ENCODE assay signal across 1 cellular context in the genomic region with DNA sequence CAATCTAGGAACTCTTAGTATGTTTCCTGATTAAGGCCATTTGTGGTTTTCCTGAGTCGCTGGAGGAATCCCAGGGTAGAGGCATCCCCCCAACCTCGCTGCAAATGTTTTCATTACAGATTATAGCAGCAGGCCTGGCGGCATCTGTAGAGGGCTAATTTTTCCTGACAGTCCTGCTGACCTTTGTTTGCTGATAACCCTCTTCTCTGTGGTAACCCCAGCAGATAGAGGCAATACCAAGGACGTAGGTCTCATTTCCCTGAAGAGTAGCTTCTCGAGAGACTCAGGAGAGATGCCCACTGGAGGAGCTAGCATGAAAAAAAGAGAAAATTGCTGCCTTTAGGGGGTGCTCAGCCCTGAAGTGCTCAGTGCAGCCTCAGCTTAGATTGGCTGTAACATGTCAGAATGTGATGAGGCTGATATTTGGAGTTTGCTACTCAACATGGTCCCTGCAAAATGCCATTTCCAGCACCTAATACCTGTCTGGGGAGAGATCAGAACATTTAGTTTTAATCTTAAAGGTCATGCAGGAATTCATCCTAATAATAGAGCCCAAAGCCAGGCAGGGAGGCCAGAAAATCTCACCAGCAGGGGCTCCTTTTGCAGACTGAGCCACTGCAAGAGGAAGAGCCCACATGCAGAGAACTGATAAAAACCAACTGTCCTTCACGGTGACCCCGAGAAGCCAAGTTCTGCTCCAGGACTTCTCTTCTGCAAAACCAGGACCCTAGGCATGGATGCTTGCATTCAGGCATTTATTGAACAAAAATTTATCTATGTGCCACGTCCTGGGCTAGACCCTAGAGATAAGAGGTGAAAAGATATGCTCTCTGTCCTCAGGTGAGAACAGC.
TF ChIP-seq lines count a peak whose summit lies in the region.

No MANE protein-coding gene starts in this region.

TF ChIP-seq in K562, 482 proteins besides CTCF, POLR2A, EP300 and RAD21 (continued from another document and continues in another):
- TF ChIP-seq, protein P1, sequence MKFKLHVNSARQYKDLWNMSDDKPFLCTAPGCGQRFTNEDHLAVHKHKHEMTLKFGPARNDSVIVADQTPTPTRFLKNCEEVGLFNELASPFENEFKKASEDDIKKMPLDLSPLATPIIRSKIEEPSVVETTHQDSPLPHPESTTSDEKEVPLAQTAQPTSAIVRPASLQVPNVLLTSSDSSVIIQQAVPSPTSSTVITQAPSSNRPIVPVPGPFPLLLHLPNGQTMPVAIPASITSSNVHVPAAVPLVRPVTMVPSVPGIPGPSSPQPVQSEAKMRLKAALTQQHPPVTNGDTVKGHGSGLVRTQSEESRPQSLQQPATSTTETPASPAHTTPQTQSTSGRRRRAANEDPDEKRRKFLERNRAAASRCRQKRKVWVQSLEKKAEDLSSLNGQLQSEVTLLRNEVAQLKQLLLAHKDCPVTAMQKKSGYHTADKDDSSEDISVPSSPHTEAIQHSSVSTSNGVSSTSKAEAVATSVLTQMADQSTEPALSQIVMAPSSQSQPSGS (CRISPR knock-in tag; IDR thresholded peaks at IDR 0.05), result no peak
- TF ChIP-seq KDM4B (IDR thresholded peaks at IDR 0.05; ENCODE audit: borderline replicate concordance in 2 of 2, low read depth in 1 of 2) (0 out of 4 replicates have a peak, but pooled peaks of 1 of the 2 experiments have one; percentile 43), NFIX (CRISPR knock-in tag; IDR thresholded peaks at IDR 0.05; ENCODE audit: low read depth) (no peak), HCFC1 (IDR thresholded peaks at IDR 0.05; ENCODE audit: low read depth, low read length) (no peak), CBFB (CRISPR knock-in tag; IDR thresholded peaks at IDR 0.05) (no peak), SMAD1 (IDR thresholded peaks at IDR 0.05; ENCODE audit: low read depth, low read length, partially characterized antibody) (no peak), ZNF79 (CRISPR knock-in tag; IDR thresholded peaks at IDR 0.05; ENCODE audit: low read depth) (no peak), ZNF766 (CRISPR knock-in tag; conservative IDR thresholded peaks at IDR 0.05) (no peak; the same call in 1 of the 2 replicates), CHD2 (IDR thresholded peaks at IDR 0.05; ENCODE audit: low read depth, low read length) (peak; percentile 72), TAF1 (IDR thresholded peaks at IDR 0.05; ENCODE audit: control insufficient read depth, extremely low read depth, insufficient read depth, low read length, severe bottlenecking) (no peak), TAF15 (IDR thresholded peaks at IDR 0.05; ENCODE audit: low read depth, low read length) (no peak), ZNF184 (CRISPR knock-in tag; IDR thresholded peaks at IDR 0.05) (no peak), U2AF1 (optimal IDR thresholded peaks at IDR 0.05; ENCODE audit: low read depth, low read length) (no peak), ZNF785 (CRISPR knock-in tag; IDR thresholded peaks at IDR 0.05) (no peak), ZNF174 (CRISPR knock-in tag; IDR thresholded peaks at IDR 0.05) (no peak), BRD4 (IDR thresholded peaks at IDR 0.05) (peak; percentile 74; the same call in 1 of the 2 replicates), TAL1 (IDR thresholded peaks at IDR 0.05) (peak; percentile 74), CBFA2T2 (conservative IDR thresholded peaks at IDR 0.05) (peak; percentile 71), RBM39 (optimal IDR thresholded peaks at IDR 0.05; ENCODE audit: low read depth, low read length) (peak; percentile 37), STAT5A (IDR thresholded peaks at IDR 0.05; ENCODE audit: borderline replicate concordance, low read length) (peak; percentile 31; the same call in 1 of the 2 replicates), C11orf30 (IDR thresholded peaks at IDR 0.05; ENCODE audit: low read depth) (no peak)
- TF ChIP-seq, protein P2, sequence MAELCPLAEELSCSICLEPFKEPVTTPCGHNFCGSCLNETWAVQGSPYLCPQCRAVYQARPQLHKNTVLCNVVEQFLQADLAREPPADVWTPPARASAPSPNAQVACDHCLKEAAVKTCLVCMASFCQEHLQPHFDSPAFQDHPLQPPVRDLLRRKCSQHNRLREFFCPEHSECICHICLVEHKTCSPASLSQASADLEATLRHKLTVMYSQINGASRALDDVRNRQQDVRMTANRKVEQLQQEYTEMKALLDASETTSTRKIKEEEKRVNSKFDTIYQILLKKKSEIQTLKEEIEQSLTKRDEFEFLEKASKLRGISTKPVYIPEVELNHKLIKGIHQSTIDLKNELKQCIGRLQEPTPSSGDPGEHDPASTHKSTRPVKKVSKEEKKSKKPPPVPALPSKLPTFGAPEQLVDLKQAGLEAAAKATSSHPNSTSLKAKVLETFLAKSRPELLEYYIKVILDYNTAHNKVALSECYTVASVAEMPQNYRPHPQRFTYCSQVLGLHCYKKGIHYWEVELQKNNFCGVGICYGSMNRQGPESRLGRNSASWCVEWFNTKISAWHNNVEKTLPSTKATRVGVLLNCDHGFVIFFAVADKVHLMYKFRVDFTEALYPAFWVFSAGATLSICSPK (IDR thresholded peaks at IDR 0.05; ENCODE audit: borderline replicate concordance), result no peak
- TF ChIP-seq, protein P3, sequence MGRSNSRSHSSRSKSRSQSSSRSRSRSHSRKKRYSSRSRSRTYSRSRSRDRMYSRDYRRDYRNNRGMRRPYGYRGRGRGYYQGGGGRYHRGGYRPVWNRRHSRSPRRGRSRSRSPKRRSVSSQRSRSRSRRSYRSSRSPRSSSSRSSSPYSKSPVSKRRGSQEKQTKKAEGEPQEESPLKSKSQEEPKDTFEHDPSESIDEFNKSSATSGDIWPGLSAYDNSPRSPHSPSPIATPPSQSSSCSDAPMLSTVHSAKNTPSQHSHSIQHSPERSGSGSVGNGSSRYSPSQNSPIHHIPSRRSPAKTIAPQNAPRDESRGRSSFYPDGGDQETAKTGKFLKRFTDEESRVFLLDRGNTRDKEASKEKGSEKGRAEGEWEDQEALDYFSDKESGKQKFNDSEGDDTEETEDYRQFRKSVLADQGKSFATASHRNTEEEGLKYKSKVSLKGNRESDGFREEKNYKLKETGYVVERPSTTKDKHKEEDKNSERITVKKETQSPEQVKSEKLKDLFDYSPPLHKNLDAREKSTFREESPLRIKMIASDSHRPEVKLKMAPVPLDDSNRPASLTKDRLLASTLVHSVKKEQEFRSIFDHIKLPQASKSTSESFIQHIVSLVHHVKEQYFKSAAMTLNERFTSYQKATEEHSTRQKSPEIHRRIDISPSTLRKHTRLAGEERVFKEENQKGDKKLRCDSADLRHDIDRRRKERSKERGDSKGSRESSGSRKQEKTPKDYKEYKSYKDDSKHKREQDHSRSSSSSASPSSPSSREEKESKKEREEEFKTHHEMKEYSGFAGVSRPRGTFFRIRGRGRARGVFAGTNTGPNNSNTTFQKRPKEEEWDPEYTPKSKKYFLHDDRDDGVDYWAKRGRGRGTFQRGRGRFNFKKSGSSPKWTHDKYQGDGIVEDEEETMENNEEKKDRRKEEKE (IDR thresholded peaks at IDR 0.05; ENCODE audit: borderline replicate concordance in 1 of 2, control insufficient read depth in 1 of 2, low read depth in 2 of 2, low read length in 1 of 2), result no peak
- TF ChIP-seq, protein P4, sequence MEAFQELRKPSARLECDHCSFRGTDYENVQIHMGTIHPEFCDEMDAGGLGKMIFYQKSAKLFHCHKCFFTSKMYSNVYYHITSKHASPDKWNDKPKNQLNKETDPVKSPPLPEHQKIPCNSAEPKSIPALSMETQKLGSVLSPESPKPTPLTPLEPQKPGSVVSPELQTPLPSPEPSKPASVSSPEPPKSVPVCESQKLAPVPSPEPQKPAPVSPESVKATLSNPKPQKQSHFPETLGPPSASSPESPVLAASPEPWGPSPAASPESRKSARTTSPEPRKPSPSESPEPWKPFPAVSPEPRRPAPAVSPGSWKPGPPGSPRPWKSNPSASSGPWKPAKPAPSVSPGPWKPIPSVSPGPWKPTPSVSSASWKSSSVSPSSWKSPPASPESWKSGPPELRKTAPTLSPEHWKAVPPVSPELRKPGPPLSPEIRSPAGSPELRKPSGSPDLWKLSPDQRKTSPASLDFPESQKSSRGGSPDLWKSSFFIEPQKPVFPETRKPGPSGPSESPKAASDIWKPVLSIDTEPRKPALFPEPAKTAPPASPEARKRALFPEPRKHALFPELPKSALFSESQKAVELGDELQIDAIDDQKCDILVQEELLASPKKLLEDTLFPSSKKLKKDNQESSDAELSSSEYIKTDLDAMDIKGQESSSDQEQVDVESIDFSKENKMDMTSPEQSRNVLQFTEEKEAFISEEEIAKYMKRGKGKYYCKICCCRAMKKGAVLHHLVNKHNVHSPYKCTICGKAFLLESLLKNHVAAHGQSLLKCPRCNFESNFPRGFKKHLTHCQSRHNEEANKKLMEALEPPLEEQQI (IDR thresholded peaks at IDR 0.05), result 0 out of 2 replicates have a peak, but pooled peaks have one; percentile 27
- TF ChIP-seq, protein P5, sequence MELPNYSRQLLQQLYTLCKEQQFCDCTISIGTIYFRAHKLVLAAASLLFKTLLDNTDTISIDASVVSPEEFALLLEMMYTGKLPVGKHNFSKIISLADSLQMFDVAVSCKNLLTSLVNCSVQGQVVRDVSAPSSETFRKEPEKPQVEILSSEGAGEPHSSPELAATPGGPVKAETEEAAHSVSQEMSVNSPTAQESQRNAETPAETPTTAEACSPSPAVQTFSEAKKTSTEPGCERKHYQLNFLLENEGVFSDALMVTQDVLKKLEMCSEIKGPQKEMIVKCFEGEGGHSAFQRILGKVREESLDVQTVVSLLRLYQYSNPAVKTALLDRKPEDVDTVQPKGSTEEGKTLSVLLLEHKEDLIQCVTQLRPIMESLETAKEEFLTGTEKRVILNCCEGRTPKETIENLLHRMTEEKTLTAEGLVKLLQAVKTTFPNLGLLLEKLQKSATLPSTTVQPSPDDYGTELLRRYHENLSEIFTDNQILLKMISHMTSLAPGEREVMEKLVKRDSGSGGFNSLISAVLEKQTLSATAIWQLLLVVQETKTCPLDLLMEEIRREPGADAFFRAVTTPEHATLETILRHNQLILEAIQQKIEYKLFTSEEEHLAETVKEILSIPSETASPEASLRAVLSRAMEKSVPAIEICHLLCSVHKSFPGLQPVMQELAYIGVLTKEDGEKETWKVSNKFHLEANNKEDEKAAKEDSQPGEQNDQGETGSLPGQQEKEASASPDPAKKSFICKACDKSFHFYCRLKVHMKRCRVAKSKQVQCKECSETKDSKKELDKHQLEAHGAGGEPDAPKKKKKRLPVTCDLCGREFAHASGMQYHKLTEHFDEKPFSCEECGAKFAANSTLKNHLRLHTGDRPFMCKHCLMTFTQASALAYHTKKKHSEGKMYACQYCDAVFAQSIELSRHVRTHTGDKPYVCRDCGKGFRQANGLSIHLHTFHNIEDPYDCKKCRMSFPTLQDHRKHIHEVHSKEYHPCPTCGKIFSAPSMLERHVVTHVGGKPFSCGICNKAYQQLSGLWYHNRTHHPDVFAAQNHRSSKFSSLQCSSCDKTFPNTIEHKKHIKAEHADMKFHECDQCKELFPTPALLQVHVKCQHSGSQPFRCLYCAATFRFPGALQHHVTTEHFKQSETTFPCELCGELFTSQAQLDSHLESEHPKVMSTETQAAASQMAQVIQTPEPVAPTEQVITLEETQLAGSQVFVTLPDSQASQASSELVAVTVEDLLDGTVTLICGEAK (IDR thresholded peaks at IDR 0.05), result no peak
- TF ChIP-seq, protein P5 (CRISPR knock-in tag; IDR thresholded peaks at IDR 0.05), result no peak
- TF ChIP-seq, protein P6, sequence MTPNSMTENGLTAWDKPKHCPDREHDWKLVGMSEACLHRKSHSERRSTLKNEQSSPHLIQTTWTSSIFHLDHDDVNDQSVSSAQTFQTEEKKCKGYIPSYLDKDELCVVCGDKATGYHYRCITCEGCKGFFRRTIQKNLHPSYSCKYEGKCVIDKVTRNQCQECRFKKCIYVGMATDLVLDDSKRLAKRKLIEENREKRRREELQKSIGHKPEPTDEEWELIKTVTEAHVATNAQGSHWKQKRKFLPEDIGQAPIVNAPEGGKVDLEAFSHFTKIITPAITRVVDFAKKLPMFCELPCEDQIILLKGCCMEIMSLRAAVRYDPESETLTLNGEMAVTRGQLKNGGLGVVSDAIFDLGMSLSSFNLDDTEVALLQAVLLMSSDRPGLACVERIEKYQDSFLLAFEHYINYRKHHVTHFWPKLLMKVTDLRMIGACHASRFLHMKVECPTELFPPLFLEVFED (CRISPR knock-in tag; conservative IDR thresholded peaks at IDR 0.05), result no peak
- TF ChIP-seq, protein P7, sequence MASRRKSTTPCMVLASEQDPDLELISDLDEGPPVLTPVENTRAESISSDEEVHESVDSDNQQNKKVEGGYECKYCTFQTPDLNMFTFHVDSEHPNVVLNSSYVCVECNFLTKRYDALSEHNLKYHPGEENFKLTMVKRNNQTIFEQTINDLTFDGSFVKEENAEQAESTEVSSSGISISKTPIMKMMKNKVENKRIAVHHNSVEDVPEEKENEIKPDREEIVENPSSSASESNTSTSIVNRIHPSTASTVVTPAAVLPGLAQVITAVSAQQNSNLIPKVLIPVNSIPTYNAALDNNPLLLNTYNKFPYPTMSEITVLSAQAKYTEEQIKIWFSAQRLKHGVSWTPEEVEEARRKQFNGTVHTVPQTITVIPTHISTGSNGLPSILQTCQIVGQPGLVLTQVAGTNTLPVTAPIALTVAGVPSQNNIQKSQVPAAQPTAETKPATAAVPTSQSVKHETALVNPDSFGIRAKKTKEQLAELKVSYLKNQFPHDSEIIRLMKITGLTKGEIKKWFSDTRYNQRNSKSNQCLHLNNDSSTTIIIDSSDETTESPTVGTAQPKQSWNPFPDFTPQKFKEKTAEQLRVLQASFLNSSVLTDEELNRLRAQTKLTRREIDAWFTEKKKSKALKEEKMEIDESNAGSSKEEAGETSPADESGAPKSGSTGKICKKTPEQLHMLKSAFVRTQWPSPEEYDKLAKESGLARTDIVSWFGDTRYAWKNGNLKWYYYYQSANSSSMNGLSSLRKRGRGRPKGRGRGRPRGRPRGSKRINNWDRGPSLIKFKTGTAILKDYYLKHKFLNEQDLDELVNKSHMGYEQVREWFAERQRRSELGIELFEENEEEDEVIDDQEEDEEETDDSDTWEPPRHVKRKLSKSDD (conservative IDR thresholded peaks at IDR 0.05; ENCODE audit: low read length), result no peak
